ENCODE assay signal across 8 cellular contexts in genomic region chr5:116947691-116948528, GRCh38.
DNase-seq lines count a peak whose midpoint lies in the region; ATAC-seq and TF ChIP-seq lines count a peak whose summit lies in the region.

No MANE protein-coding gene starts in this region.

- CTCF ChIA-PET in A673 (lab: Charles Lee) = interaction anchor here (0.7 kb wide), 1 partner anchor 38 kb away, joined by 3 read pairs; no protein-coding TSS in a partner anchor

- POLR2A ChIA-PET in A673 (lab: Charles Lee; ENCODE audit: low non-redundant PET) = no interaction called here

- no TSS peak for BruUV-seq in A673 (replicated peaks; lab: Mats Ljungman, UMichigan)

- no peak for TF ChIP-seq POLR2A in right lobe of liver (IDR thresholded peaks at IDR 0.05)

- ATAC-seq in GM18517 (IDR thresholded peaks at IDR 0.05; ENCODE audit: unreplicated experiment) (peak; percentile 100), HG02938 (IDR thresholded peaks at IDR 0.05; ENCODE audit: unreplicated experiment) (peak; percentile 99), right lobe of liver (peak; percentile 96 to 99 (median 98))

- H3K9me3 ChIP-seq in A673 (ENCODE audit: low read depth, low read length, poor library complexity, severe bottlenecking) (no peaks in the 10 kb centered on the region), right lobe of liver (no peaks in the 10 kb centered on the region)

- no peaks in the 10 kb centered on the region for H3K36me3 ChIP-seq in A673 (ENCODE audit: insufficient read depth, low read length, poor library complexity, severe bottlenecking)
- H3K36me3 ChIP-seq in right lobe of liver = no peaks in the 10 kb centered on the region

- 51% methylated on average over 15 of the region's 15 CpGs for WGBS in right lobe of liver (ENCODE audit: insufficient coverage, low coverage, low lambda C conversion rate, missing lambda C conversion rate)

- DNase-seq in A673 (ENCODE audit: low spot score) = peak; percentile 78
- DNase-seq in NCI-H146 (lab: John Stamatoyannopoulos, UW) = peak; percentile 47
- peak in 38 of 61 donors; percentile 1 to 46 (median 18) for DNase-seq in caudate nucleus (lab: John Stamatoyannopoulos, UW)
- peak; percentile 71 to 76 (median 71) for DNase-seq in right lobe of liver
- DNase-seq in stimulated activated CD8-positive, alpha-beta memory T cell treated with anti-CD3 and anti-CD28 coated beads, Interleukin-4, amount 100 ng/mL, for 48 hours = peak; percentile 79

- H3K27ac ChIP-seq in A673 (ENCODE audit: low read depth, low read length, poor library complexity, severe bottlenecking) (no peak overlapping the region), VCaP (no peak overlapping the region), caudate nucleus (ENCODE audit: low read depth, low read length) (no peak overlapping the region), right lobe of liver (no peak overlapping the region)

- no peak overlapping the region for H3K4me3 ChIP-seq in A673 (ENCODE audit: low read depth, low read length, poor library complexity, severe bottlenecking)
- no peak overlapping the region for H3K4me3 ChIP-seq in right lobe of liver

- peak; percentile 77 for TF ChIP-seq CTCF in A673 (conservative IDR thresholded peaks at IDR 0.05; ENCODE audit: low read depth, low read length)
- peak; percentile 93 for TF ChIP-seq CTCF in VCaP (conservative IDR thresholded peaks at IDR 0.05)
- peak; percentile 63 to 88 (median 78) for TF ChIP-seq CTCF in right lobe of liver (IDR thresholded peaks at IDR 0.05)

- no peaks in the 10 kb centered on the region for H3K4me1 ChIP-seq in A673 (ENCODE audit: insufficient read depth, low read length, poor library complexity, severe bottlenecking)
- H3K4me1 ChIP-seq in right lobe of liver = no peaks in the 10 kb centered on the region

- intact Hi-C loops in A673 (cut with micrococcal nuclease; ENCODE audit: unreplicated experiment) = loop anchor here (1.0 to 5.0 kb wide), 3 partner anchors 372 to 811 kb away; no protein-coding TSS in a partner anchor
- intact Hi-C loops in right lobe of liver (cut with DNase I) = loop anchor here in 1 of 2 donors (10.0 kb wide), 1 partner anchor 373 kb away; the partner anchor contains the start of gene SEMA6A

- H3K27me3 ChIP-seq in A673 (replicated peaks; ENCODE audit: insufficient read depth, low read depth, low read length, poor library complexity) (no peaks in the 10 kb centered on the region), right lobe of liver (no peaks in the 10 kb centered on the region)

Comparison
In these comparisons a context has a peak if more than half of its experiments do, and no peak if none do; other contexts are left out.
1. DNase-seq: peak in every context shown above with its lines; median percentile 79 in stimulated activated CD8-positive, alpha-beta memory T cell treated with anti-CD3 and anti-CD28 coated beads, Interleukin-4, amount 100 ng/mL, for 48 hours; 78 in A673; 71 in right lobe of liver; 47 in NCI-H146; 18 in caudate nucleus.